Comparison of ENCODE assay signal across 14 cellular contexts in genomic region chr4:83961575-83961974, GRCh38.
A peak's percentile ranks its signal among the peaks of the same experiment; 100 is the strongest.
DNase-seq lines count a peak whose midpoint lies in the region; ATAC-seq and TF ChIP-seq lines count a peak whose summit lies in the region.
"Had no signal": no experiment of that assay in that cellular context is flagged by ENCODE, and none has a peak within 500 bp of the region (broad histone marks: within the 10 kb centered on the region; RNA-seq: fewer than 3 reads in every experiment).

No MANE protein-coding gene starts in this region.

- CTCF ChIA-PET in AG04449 (lab: Yijun Ruan, JAX): interaction anchor here (0.6 to 10.1 kb wide), 11 partner anchors 12 to 317 kb away, joined by 3 to 206 read pairs (median 6); no protein-coding TSS in a partner anchor

- H3K4me3 ChIP-seq in AG04449 (ENCODE audit: low read depth, low read length): no peak overlapping the region
- no peak overlapping the region for H3K4me3 ChIP-seq in fibroblast of pulmonary artery (replicated peaks; ENCODE audit: low read depth, low read length)

- POLR2A ChIA-PET in AG04449 (lab: Yijun Ruan, JAX): no interaction called here

- TF ChIP-seq CTCF in AG04449 (IDR thresholded peaks at IDR 0.05; ENCODE audit: insufficient read depth, low read length, missing control alignments) (peak; percentile 17), fibroblast of pulmonary artery (IDR thresholded peaks at IDR 0.05; ENCODE audit: low read length, missing control alignments) (peak; percentile 20)

- no peak for ATAC-seq in HG02884 (IDR thresholded peaks at IDR 0.05; ENCODE audit: unreplicated experiment)
- ATAC-seq in HG03432 (IDR thresholded peaks at IDR 0.05; ENCODE audit: unreplicated experiment): no peak
- ATAC-seq in HG02938 (IDR thresholded peaks at IDR 0.05; ENCODE audit: unreplicated experiment): no peak
- no peak for ATAC-seq in GM18498 (IDR thresholded peaks at IDR 0.05; ENCODE audit: unreplicated experiment)

- no peak for DNase-seq in AG04449 (ENCODE audit: low read depth, low spot score)
- peak; percentile 60 for DNase-seq in HT-29 (ENCODE audit: low spot score)
- peak; percentile 2 for DNase-seq in SW480 (ENCODE audit: low spot score)
- peak; percentile 33 for DNase-seq in fibroblast of pulmonary artery (ENCODE audit: low read depth)
- DNase-seq: activated CD4-positive, alpha-beta T cell treated with anti-CD3 and anti-CD28 coated beads for 48 hours; activated naive CD4-positive, alpha-beta T cell treated with anti-CD3 and anti-CD28 coated beads, Interleukin-2, amount 10 ng/mL, durations not matched to agents 7 days and 5 days; naive B cell; NCI-H2171 treated with DMSO at 0.1 percent for 48 hours; SHP77 treated with DMSO at 0.1 percent for 48 hours; stimulated activated CD4-positive, alpha-beta T cell treated with anti-CD3 and anti-CD28 coated beads, Interleukin-12 subunit alpha, Interleukin-12 subunit beta, amount 100 ng/mL, for 4 hours had no signal
